Comparison of ENCODE assay signal across 20 cellular contexts in genomic region chr9:82601272-82601835, GRCh38.
A peak's percentile ranks its signal among the peaks of the same experiment; 100 is the strongest.
DNase-seq lines count a peak whose midpoint lies in the region; TF ChIP-seq lines count a peak whose summit lies in the region.
"Had no signal": no experiment of that assay in that cellular context is flagged by ENCODE, and none has a peak within 500 bp of the region (broad histone marks: within the 10 kb centered on the region; RNA-seq: fewer than 3 reads in every experiment).

No MANE protein-coding gene starts in this region.

- H3K27ac Mint-ChIP-seq in osteocyte (ENCODE audit: unreplicated experiment): no peak overlapping the region
- H3K27ac Mint-ChIP-seq: activated naive CD4-positive, alpha-beta T cell treated with anti-CD3 and anti-CD28 coated beads, Interleukin-2, amount 10 ng/mL, durations not matched to agents 7 days and 5 days; endodermal cell; immature natural killer cell; T-cell; WTC11 had no signal

- intact Hi-C loops in uterus (cut with DNase I; ENCODE audit: low total_unique reads): no loop called here
- intact Hi-C loops in vagina (cut with DNase I): loop anchor here (10.0 kb wide), 1 partner anchor 1077 kb away; no protein-coding TSS in a partner anchor

- no peak overlapping the region for H3K4me3 Mint-ChIP-seq in osteocyte (ENCODE audit: unreplicated experiment)
- H3K4me3 Mint-ChIP-seq: activated naive CD4-positive, alpha-beta T cell treated with anti-CD3 and anti-CD28 coated beads, Interleukin-2, amount 10 ng/mL, durations not matched to agents 7 days and 5 days; endodermal cell; immature natural killer cell; T-cell; WTC11 had no signal

- no peak for TF ChIP-seq POLR2A in uterus (IDR thresholded peaks at IDR 0.05)
- TF ChIP-seq POLR2A in vagina (IDR thresholded peaks at IDR 0.05): no peak

- H3K4me1 Mint-ChIP-seq in osteocyte (ENCODE audit: unreplicated experiment): peaks cover 50% of the 10 kb centered on the region
- H3K4me1 Mint-ChIP-seq: activated naive CD4-positive, alpha-beta T cell treated with anti-CD3 and anti-CD28 coated beads, Interleukin-2, amount 10 ng/mL, durations not matched to agents 7 days and 5 days; immature natural killer cell; T-cell; WTC11 had no signal

- H3K9me3 Mint-ChIP-seq in osteocyte (ENCODE audit: unreplicated experiment): no peaks in the 10 kb centered on the region
- H3K9me3 Mint-ChIP-seq: activated naive CD4-positive, alpha-beta T cell treated with anti-CD3 and anti-CD28 coated beads, Interleukin-2, amount 10 ng/mL, durations not matched to agents 7 days and 5 days; endodermal cell; T-cell; WTC11 had no signal

- peak overlapping the region; percentile 45 to 47 for H3K27ac ChIP-seq in uterus
- no peak overlapping the region for H3K27ac ChIP-seq in vagina
- H3K27ac ChIP-seq: psoas muscle, suprapubic skin had no signal

- no peak for TF ChIP-seq CTCF in uterus (IDR thresholded peaks at IDR 0.05)
- TF ChIP-seq CTCF in osteocyte (IDR thresholded peaks at IDR 0.05): no peak
- no peak for TF ChIP-seq CTCF in vagina (IDR thresholded peaks at IDR 0.05)

- H3K4me3 ChIP-seq in uterus (no peak overlapping the region), vagina (no peak overlapping the region)
- H3K4me3 ChIP-seq: psoas muscle, suprapubic skin had no signal

- H3K36me3 ChIP-seq in uterus (no peaks in the 10 kb centered on the region), vagina (no peaks in the 10 kb centered on the region)
- H3K36me3 ChIP-seq: suprapubic skin had no signal

- H3K9me3 ChIP-seq in uterus: no peaks in the 10 kb centered on the region
- no peaks in the 10 kb centered on the region for H3K9me3 ChIP-seq in vagina
- H3K9me3 ChIP-seq: psoas muscle, suprapubic skin had no signal

- H3K27me3 ChIP-seq in uterus: no peaks in the 10 kb centered on the region
- no peaks in the 10 kb centered on the region for H3K27me3 ChIP-seq in vagina
- H3K27me3 ChIP-seq: suprapubic skin had no signal

- DNase-seq in NCI-H748 treated with DMSO at 0.1 percent for 48 hours (lab: John Stamatoyannopoulos, UW): peak; percentile 67
- no peak for DNase-seq in NCI-H748 (lab: John Stamatoyannopoulos, UW; ENCODE audit: unreplicated experiment)
- DNase-seq in amniotic epithelial cell (ENCODE audit: low read depth): peak; percentile 52
- peak; percentile 39 for DNase-seq in iris pigment epithelial cell (ENCODE audit: low read depth)
- DNase-seq in uterus: peak in 1 of 2 donors; percentile 26
- no peak for DNase-seq in osteocyte (ENCODE audit: extremely low spot score, unreplicated experiment)
- no peak for DNase-seq in activated gamma-delta T cell treated with Interleukin-2 at 50 U/mL for 16 hours
- no peak for DNase-seq in vagina (ENCODE audit: extremely low spot score in 2 of 2)
- DNase-seq: ACHN; activated naive CD4-positive, alpha-beta T cell treated with anti-CD3 and anti-CD28 coated beads, Interleukin-2, amount 10 ng/mL, durations not matched to agents 7 days and 5 days; caudate nucleus; endodermal cell; immature natural killer cell; NCI-H1694; NCI-H82; psoas muscle; stimulated activated CD4-positive, alpha-beta T cell treated with anti-CD3 and anti-CD28 coated beads, Interleukin-1b, Interleukin-23, amount 100 ng/mL, for 48 hours; T-cell had no signal

- H3K4me1 ChIP-seq in uterus (peaks cover 0 to 4% of the 10 kb centered on the region in 2 donors), vagina (peaks cover 16% of the 10 kb centered on the region)
- H3K4me1 ChIP-seq: suprapubic skin had no signal

- H3K27me3 Mint-ChIP-seq in osteocyte (ENCODE audit: unreplicated experiment): no peaks in the 10 kb centered on the region
- H3K27me3 Mint-ChIP-seq: activated naive CD4-positive, alpha-beta T cell treated with anti-CD3 and anti-CD28 coated beads, Interleukin-2, amount 10 ng/mL, durations not matched to agents 7 days and 5 days; T-cell had no signal

- no peaks in the 10 kb centered on the region for H3K36me3 Mint-ChIP-seq in osteocyte (ENCODE audit: unreplicated experiment)
- H3K36me3 Mint-ChIP-seq: activated naive CD4-positive, alpha-beta T cell treated with anti-CD3 and anti-CD28 coated beads, Interleukin-2, amount 10 ng/mL, durations not matched to agents 7 days and 5 days; immature natural killer cell; T-cell; WTC11 had no signal

Comparison
In these comparisons a context has a peak if more than half of its experiments do, and no peak if none do; other contexts are left out.
1. DNase-seq: peak in NCI-H748 treated with DMSO at 0.1 percent for 48 hours (single experiment), amniotic epithelial cell (single experiment) and iris pigment epithelial cell (single experiment); none in NCI-H748 (single experiment), osteocyte (single experiment), activated gamma-delta T cell treated with Interleukin-2 at 50 U/mL for 16 hours (single experiment) and vagina (0 of 2).